ENCODE assay signal across 13 cellular contexts in genomic region chr5:72305194-72306142, GRCh38. TPM values are rescaled to one million over a fixed set of nuclear protein-coding genes. Genes with fewer than 3 reads are reported as not detected.
DNase-seq lines count a peak whose midpoint lies in the region; ATAC-seq, FAIRE-seq and TF ChIP-seq lines count a peak whose summit lies in the region.
"Had no signal": no experiment of that assay in that cellular context is flagged by ENCODE, and none has a peak within 500 bp of the region (broad histone marks: within the 10 kb centered on the region; RNA-seq: fewer than 3 reads in every experiment).

No MANE protein-coding gene starts in this region.

- no peaks in the 10 kb centered on the region for H4K20me1 ChIP-seq in smooth muscle cell (ENCODE audit: low read depth)

- TF ChIP-seq CTCF in coronary artery (IDR thresholded peaks at IDR 0.05): no peak
- TF ChIP-seq CTCF in smooth muscle cell (IDR thresholded peaks at IDR 0.05; ENCODE audit: borderline replicate concordance, insufficient read depth, poor library complexity, severe bottlenecking): no peak

- WGBS in smooth muscle cell (ENCODE audit: low lambda C conversion rate): 99% methylated on average over 2 of the region's 2 CpGs

- H3K4me2 ChIP-seq in smooth muscle cell: no peak overlapping the region

- ATAC-seq in HG03354 (IDR thresholded peaks at IDR 0.05; ENCODE audit: poor library complexity, severe bottlenecking, unreplicated experiment): peak; percentile 15

- H3F3A ChIP-seq in smooth muscle cell (ENCODE audit: low read depth): peaks cover 18% of the 10 kb centered on the region

- peak; percentile 72 for FAIRE-seq in GM12891 (lab: Jason Lieb, UNC)

- H3K27me3 ChIP-seq in smooth muscle cell (ENCODE audit: low read depth): no peaks in the 10 kb centered on the region

- no peak overlapping the region for H3K9ac ChIP-seq in smooth muscle cell (ENCODE audit: low read depth)

- no peak for DNase-seq in GM12891 (ENCODE audit: insufficient read length, low spot score)
- no peak for DNase-seq in coronary artery (ENCODE audit: low spot score)
- no peak for DNase-seq in smooth muscle cell (lab: John Stamatoyannopoulos, UW; ENCODE audit: unreplicated experiment)
- DNase-seq in COLO829 (ENCODE audit: low spot score): no peak
- no peak for DNase-seq in NCI-H1105 (lab: John Stamatoyannopoulos, UW)
- no peak for DNase-seq in stimulated activated naive CD4-positive, alpha-beta T cell treated with Interleukin-2 at 50 U/mL for 16 hours (lab: John Stamatoyannopoulos, UW)
- no peak for DNase-seq in middle frontal gyrus (ENCODE audit: extremely low spot score, low spot score)
- DNase-seq: cortex of kidney; DND-41; hypothalamus; NCI-H345; stimulated activated CD4-positive, alpha-beta T cell treated with anti-CD3 and anti-CD28 coated beads, Interleukin-4, amount 100 ng/mL, for 4 hours had no signal

- H3K4me3 ChIP-seq in coronary artery: no peak overlapping the region
- H3K4me3 ChIP-seq in smooth muscle cell: no peak overlapping the region

- H3K9me3 ChIP-seq in smooth muscle cell (replicated peaks; ENCODE audit: low read depth): no peaks in the 10 kb centered on the region

- no peaks in the 10 kb centered on the region for H3K36me3 ChIP-seq in smooth muscle cell (ENCODE audit: low read depth)

- peaks cover 57% of the 10 kb centered on the region for H3K79me2 ChIP-seq in smooth muscle cell (ENCODE audit: low read depth)

- peaks cover 37% of the 10 kb centered on the region for H3K4me1 ChIP-seq in smooth muscle cell (ENCODE audit: low read depth)

- H3K27ac ChIP-seq in coronary artery (peak overlapping the region; percentile 24 to 59), smooth muscle cell (ENCODE audit: low read depth) (peak overlapping the region; percentile 17)

- no peak overlapping the region for H2AFZ ChIP-seq in smooth muscle cell (ENCODE audit: low read depth)

- no peak for TF ChIP-seq POLR2A in GM12891 (IDR thresholded peaks at IDR 0.05; ENCODE audit: low read depth, low read length)

TF ChIP-seq in GM12891, 5 proteins besides CTCF, POLR2A, EP300 and RAD21:
- TF ChIP-seq TAF1 (IDR thresholded peaks at IDR 0.05; ENCODE audit: low read depth, low read length) (no peak), PAX5 (IDR thresholded peaks at IDR 0.05; ENCODE audit: insufficient read depth, low read length, severe bottlenecking) (no peak), POU2F2 (IDR thresholded peaks at IDR 0.05; ENCODE audit: low read depth, low read length) (no peak), POLR2AphosphoS5 (IDR thresholded peaks at IDR 0.05; ENCODE audit: low read depth, low read length) (no peak), SPI1 (IDR thresholded peaks at IDR 0.05; ENCODE audit: low read depth, low read length) (no peak)

RNA-seq across cellular contexts. Expression of gene MRPS27, which starts 14.6 kb away (rescaled TPM):
- 41.7 TPM for polyA plus RNA-seq in GM12891 (2012; ENCODE audit: low read depth, missing spikeins)
- total RNA-seq in smooth muscle cell: 38.3 and 47.8 TPM in 2 replicates
- 36.7 and 41.0 TPM in 2 replicates for polyA plus RNA-seq in smooth muscle cell

RNA-seq across cellular contexts. Expression of gene PTCD2, which starts 14.7 kb away (rescaled TPM):
- polyA plus RNA-seq in GM12891 (2012; ENCODE audit: low read depth, missing spikeins): 5.2 TPM
- 8.5 and 10.0 TPM in 2 replicates for total RNA-seq in smooth muscle cell
- polyA plus RNA-seq in smooth muscle cell: 4.7 and 6.3 TPM in 2 replicates
